In genomic region chr11:116478205-116478604, GRCh38 we compare ENCODE assay signal across 30 cellular contexts.
"Had no signal": no experiment of that assay in that cellular context is flagged by ENCODE, and none has a peak within 500 bp of the region (broad histone marks: within the 10 kb centered on the region; RNA-seq: fewer than 3 reads in every experiment).

No MANE protein-coding gene starts in this region.

- H3K9me3 ChIP-seq: gastrocnemius medialis, lower lobe of right lung, mucosa of descending colon, right lobe of liver, suprapubic skin, thyroid gland, vagina had no signal

- H3K36me3 ChIP-seq: gastrocnemius medialis, lower lobe of right lung, neural progenitor cell, right lobe of liver, suprapubic skin, thyroid gland, vagina had no signal

- H3K27ac Mint-ChIP-seq: dendritic cell treated with granulocyte-macrophage colony-stimulating factor and Interleukin-4, amounts not matched to agents 40 ng/mL and 50 ng/mL, for 4 days; endodermal cell; memory B cell; mesothelial cell of epicardium; naive B cell; nephron; neural progenitor cell; progenitor cell of endocrine pancreas; stimulated activated naive CD8-positive, alpha-beta T cell treated with anti-CD3 and anti-CD28 coated beads, Interleukin-15, amount 100 ng/mL, for 72 hours had no signal

- ATAC-seq: esophagus mucosa; gastrocnemius medialis; left ventricle myocardium superior; lower lobe of right lung; right lobe of liver; stimulated activated naive CD8-positive, alpha-beta T cell treated with anti-CD3 and anti-CD28 coated beads, Interleukin-15, amount 100 ng/mL, for 72 hours had no signal

- H3K4me1 Mint-ChIP-seq: memory B cell; naive B cell; stimulated activated naive CD8-positive, alpha-beta T cell treated with anti-CD3 and anti-CD28 coated beads, Interleukin-15, amount 100 ng/mL, for 72 hours had no signal

- H3K4me3 ChIP-seq: gastrocnemius medialis, lower lobe of right lung, mucosa of descending colon, neural progenitor cell, right lobe of liver, smooth muscle cell, suprapubic skin, thyroid gland, vagina had no signal

- H3K4me1 ChIP-seq: lower lobe of right lung, parathyroid adenoma, right lobe of liver, suprapubic skin, thyroid gland, vagina had no signal

- DNase-seq: effector CD8-positive, alpha-beta T cell; endodermal cell; foreskin fibroblast; gastrocnemius medialis; head of caudate nucleus; left ventricle myocardium superior; lower lobe of right lung; mucosa of descending colon; naive B cell; right lobe of liver; stimulated activated CD4-positive, alpha-beta T cell treated with anti-CD3 and anti-CD28 coated beads, Interleukin-12 subunit alpha, Interleukin-12 subunit beta, amount 100 ng/mL, for 4 hours; stimulated activated CD4-positive, alpha-beta T cell treated with anti-CD3 and anti-CD28 coated beads, Interleukin-1b, Interleukin-23, amount 100 ng/mL, for 48 hours; stimulated activated CD4-positive, alpha-beta T cell treated with anti-CD3 and anti-CD28 coated beads, Interleukin-4, amount 100 ng/mL, for 1 hour; stimulated activated CD8-positive, alpha-beta memory T cell treated with anti-CD3 and anti-CD28 coated beads, Interleukin-4, amount 100 ng/mL, for 48 hours; stimulated activated naive CD4-positive, alpha-beta T cell; stimulated activated naive CD8-positive, alpha-beta T cell treated with anti-CD3 and anti-CD28 coated beads, Interleukin-15, amount 100 ng/mL, for 72 hours; thyroid gland; trophoblast cell had no signal

- H3K27ac ChIP-seq: epithelial cell of prostate, gastrocnemius medialis, lower lobe of right lung, neural progenitor cell, parathyroid adenoma, right lobe of liver, suprapubic skin, thyroid gland, vagina had no signal

- H3K9me3 Mint-ChIP-seq: dendritic cell treated with granulocyte-macrophage colony-stimulating factor and Interleukin-4, amounts not matched to agents 40 ng/mL and 50 ng/mL, for 4 days; endodermal cell; memory B cell; mesothelial cell of epicardium; nephron; neural progenitor cell; stimulated activated naive CD8-positive, alpha-beta T cell treated with anti-CD3 and anti-CD28 coated beads, Interleukin-15, amount 100 ng/mL, for 72 hours had no signal

- H3K4me3 Mint-ChIP-seq: dendritic cell treated with granulocyte-macrophage colony-stimulating factor and Interleukin-4, amounts not matched to agents 40 ng/mL and 50 ng/mL, for 4 days; endodermal cell; memory B cell; mesothelial cell of epicardium; naive B cell; nephron; neural progenitor cell; stimulated activated naive CD8-positive, alpha-beta T cell treated with anti-CD3 and anti-CD28 coated beads, Interleukin-15, amount 100 ng/mL, for 72 hours had no signal

- H3K36me3 Mint-ChIP-seq: mesothelial cell of epicardium, naive B cell, neural progenitor cell had no signal

- H3K27me3 ChIP-seq: gastrocnemius medialis, right lobe of liver, thyroid gland, vagina had no signal
